In the genomic region with DNA sequence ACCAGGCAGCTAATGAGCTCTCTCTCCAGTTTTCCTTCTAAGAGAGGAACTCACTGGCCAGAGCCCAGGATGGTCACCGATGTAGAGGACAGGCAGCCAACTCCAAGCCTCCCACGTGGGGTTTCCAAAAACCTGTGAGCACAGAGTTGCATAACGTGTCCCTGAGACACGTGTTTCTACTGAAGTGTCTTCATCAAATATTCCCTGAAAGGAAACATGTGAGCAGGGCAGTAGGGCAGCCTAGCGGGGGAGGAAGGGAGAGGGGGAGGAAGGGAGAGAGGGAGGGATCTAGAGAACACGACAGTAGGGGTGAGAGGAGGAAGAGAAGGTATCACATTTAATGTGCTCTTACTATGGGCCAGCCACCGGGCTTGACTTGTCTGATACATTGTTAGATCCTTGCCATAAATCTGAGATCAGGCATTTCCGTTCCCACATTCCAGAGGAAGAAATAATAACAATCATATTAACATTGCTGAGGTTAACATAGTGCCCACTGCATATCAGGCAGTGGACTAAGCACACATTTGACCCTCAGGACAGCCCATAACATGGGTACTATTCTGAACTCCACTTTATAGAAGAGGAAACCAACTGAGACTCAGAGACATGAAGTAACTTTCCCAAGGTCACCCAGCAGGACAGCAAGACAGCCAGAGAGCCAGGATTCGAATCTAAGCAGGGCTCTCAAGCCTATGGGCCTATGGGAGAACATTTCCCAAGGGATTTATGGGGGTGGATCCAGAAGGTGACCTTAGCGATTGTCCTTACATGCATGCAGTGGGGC, we compare ENCODE assay signal across 1 cellular context.
A peak's percentile ranks its signal among the peaks of the same experiment; 100 is the strongest.
TF ChIP-seq lines count a peak whose summit lies in the region.

No MANE protein-coding gene starts in this region.

TF ChIP-seq in HCT116, 20 proteins besides CTCF, POLR2A, EP300 and RAD21:
- TF ChIP-seq SP1 (IDR thresholded peaks at IDR 0.05; ENCODE audit: low read depth) (0 out of 2 replicates have a peak, but pooled peaks have one; percentile 12), ZNF274 (IDR thresholded peaks at IDR 0.05; ENCODE audit: low read depth, low read length) (no peak)
